In genomic region chr12:45509621-45510020, GRCh38 we compare ENCODE assay signal across 26 cellular contexts.
"Had no signal": no experiment of that assay in that cellular context is flagged by ENCODE, and none has a peak within 500 bp of the region (broad histone marks: within the 10 kb centered on the region; RNA-seq: fewer than 3 reads in every experiment).

No MANE protein-coding gene starts in this region.

- H3K9me3 Mint-ChIP-seq: natural killer cell had no signal

- DNase-seq: hypothalamus; islet precursor cell; left ventricle myocardium inferior; mesendoderm; naive B cell; natural killer cell; nephron progenitor cell; ovary; right lobe of liver; stimulated activated CD4-positive, alpha-beta T cell treated with anti-CD3 and anti-CD28 coated beads, Interleukin-1b, Interleukin-23, amount 100 ng/mL, for 48 hours; stimulated activated CD4-positive, alpha-beta T cell treated with anti-CD3 and anti-CD28 coated beads, Interleukin-2, amount 100 ng/mL, for 48 hours; stimulated activated CD4-positive, alpha-beta T cell treated with anti-CD3 and anti-CD28 coated beads, Interleukin-4, amount 100 ng/mL, for 4 hours; stimulated activated CD8-positive, alpha-beta memory T cell treated with anti-CD3 and anti-CD28 coated beads, Interleukin-4, amount 100 ng/mL, for 48 hours; stimulated activated naive CD4-positive, alpha-beta T cell treated with Interleukin-2 at 50 U/mL for 16 hours; tibial artery; upper lobe of right lung had no signal

- H3K4me3 Mint-ChIP-seq: mesothelial cell of epicardium; natural killer cell; nephron progenitor cell; neural progenitor cell; stimulated activated memory B cell treated with anti-CD40 and anti-IgM and Interleukin-4, amounts not matched to agents 10 μg/mL and 1 μg/mL and 100 μg/mL, for 72 hours had no signal

- H3K27ac Mint-ChIP-seq: mesothelial cell of epicardium; naive B cell; nephron progenitor cell; neural progenitor cell; progenitor cell of endocrine pancreas; stimulated activated memory B cell treated with anti-CD40 and anti-IgM and Interleukin-4, amounts not matched to agents 10 μg/mL and 1 μg/mL and 100 μg/mL, for 72 hours had no signal

- H3K36me3 Mint-ChIP-seq: mesothelial cell of epicardium, natural killer cell, neural progenitor cell had no signal

- H3K4me1 Mint-ChIP-seq: naive B cell; nephron progenitor cell; neural progenitor cell; stimulated activated memory B cell treated with anti-CD40 and anti-IgM and Interleukin-4, amounts not matched to agents 10 μg/mL and 1 μg/mL and 100 μg/mL, for 72 hours had no signal

- H3K27ac ChIP-seq: left ventricle myocardium inferior, neural progenitor cell, neutrophil, ovary, right atrium auricular region, right lobe of liver, suprapubic skin, thoracic aorta, tibial artery, upper lobe of right lung had no signal

- H3K27me3 Mint-ChIP-seq: progenitor cell of endocrine pancreas; stimulated activated memory B cell treated with anti-CD40 and anti-IgM and Interleukin-4, amounts not matched to agents 10 μg/mL and 1 μg/mL and 100 μg/mL, for 72 hours had no signal

- H3K27me3 ChIP-seq: neural progenitor cell, neutrophil, ovary, right atrium auricular region, right lobe of liver, suprapubic skin, tibial artery, upper lobe of right lung had no signal

- ATAC-seq: right lobe of liver had no signal

- H3K4me3 ChIP-seq: left ventricle myocardium inferior, lung, neural progenitor cell, ovary, right atrium auricular region, right lobe of liver, smooth muscle cell, suprapubic skin, thoracic aorta, tibial artery, upper lobe of right lung had no signal
